ENCODE assay signal across 14 cellular contexts in genomic region chr1:111202366-111202706, GRCh38. TPM values are rescaled to one million over a fixed set of nuclear protein-coding genes. Genes with fewer than 3 reads are reported as not detected.
A peak's percentile ranks its signal among the peaks of the same experiment; 100 is the strongest.
DNase-seq lines count a peak whose midpoint lies in the region; ATAC-seq, FAIRE-seq and TF ChIP-seq lines count a peak whose summit lies in the region.
"Had no signal": no experiment of that assay in that cellular context is flagged by ENCODE, and none has a peak within 500 bp of the region (broad histone marks: within the 10 kb centered on the region; RNA-seq: fewer than 3 reads in every experiment).

No MANE protein-coding gene starts in this region.

- H3K9me3 ChIP-seq in CD4-positive, CD25-positive, alpha-beta regulatory T cell (ENCODE audit: control insufficient read depth in 2 of 2, low read length in 2 of 2), result no peaks in the 10 kb centered on the region
- H3K9me3 ChIP-seq: tibial nerve had no signal

- H3K36me3 Mint-ChIP-seq in CD4-positive, CD25-positive, alpha-beta regulatory T cell, result peaks cover 28% of the 10 kb centered on the region
- peaks cover 12% of the 10 kb centered on the region for H3K36me3 Mint-ChIP-seq in natural killer cell treated with Interleukin-12 subunit alpha and Interleukin-12 subunit beta and Interleukin-15 and Interleukin-18, amount 100 ng/mL, for 72 hours

- peaks cover 15 to 82% (median 54%) of the 10 kb centered on the region in 4 donors for H3K4me1 Mint-ChIP-seq in CD4-positive, CD25-positive, alpha-beta regulatory T cell
- H3K4me1 Mint-ChIP-seq in natural killer cell treated with Interleukin-12 subunit alpha and Interleukin-12 subunit beta and Interleukin-15 and Interleukin-18, amount 100 ng/mL, for 72 hours (ENCODE audit: low read depth in 2 of 2), result peaks cover 70 to 77% of the 10 kb centered on the region in 2 donors

- no peaks in the 10 kb centered on the region for H3K9me3 Mint-ChIP-seq in CD4-positive, CD25-positive, alpha-beta regulatory T cell
- H3K9me3 Mint-ChIP-seq in natural killer cell treated with Interleukin-12 subunit alpha and Interleukin-12 subunit beta and Interleukin-15 and Interleukin-18, amount 100 ng/mL, for 72 hours, result no peaks in the 10 kb centered on the region

- peaks cover 10% of the 10 kb centered on the region for H3K36me3 ChIP-seq in CD4-positive, CD25-positive, alpha-beta regulatory T cell (ENCODE audit: control insufficient read depth, insufficient read depth, low read length)
- peaks cover 16% of the 10 kb centered on the region for H3K36me3 ChIP-seq in bronchial epithelial cell (ENCODE audit: control insufficient read depth, insufficient read depth, low read length)
- H3K36me3 ChIP-seq: tibial nerve had no signal

- H3K4me1 ChIP-seq in CD4-positive, CD25-positive, alpha-beta regulatory T cell (ENCODE audit: control insufficient read depth, insufficient read depth, low read length, poor library complexity, severe bottlenecking), result peaks cover 84% of the 10 kb centered on the region

- H3K27ac ChIP-seq in CD4-positive, CD25-positive, alpha-beta regulatory T cell (ENCODE audit: insufficient read depth, low read length, poor library complexity, severe bottlenecking), result peak overlapping the region; percentile 90

- no peak for FAIRE-seq in bronchial epithelial cell (lab: Jason Lieb, UNC)

- peaks cover 9% of the 10 kb centered on the region for H3K27me3 Mint-ChIP-seq in CD4-positive, CD25-positive, alpha-beta regulatory T cell
- H3K27me3 Mint-ChIP-seq in natural killer cell treated with Interleukin-12 subunit alpha and Interleukin-12 subunit beta and Interleukin-15 and Interleukin-18, amount 100 ng/mL, for 72 hours, result no peaks in the 10 kb centered on the region

- peak overlapping the region; percentile 99 for H3K4me3 ChIP-seq in CD4-positive, CD25-positive, alpha-beta regulatory T cell (ENCODE audit: low read depth, low read length)
- H3K4me3 ChIP-seq in bronchial epithelial cell (ENCODE audit: low read depth, low read length), result no peak overlapping the region

- no peaks in the 10 kb centered on the region for H3K27me3 ChIP-seq in CD4-positive, CD25-positive, alpha-beta regulatory T cell (ENCODE audit: control insufficient read depth, insufficient read depth, low read length)
- no peaks in the 10 kb centered on the region for H3K27me3 ChIP-seq in bronchial epithelial cell (ENCODE audit: control insufficient read depth, insufficient read depth, low read length)

- peak overlapping the region; percentile 95 to 99 (median 96) for H3K27ac Mint-ChIP-seq in CD4-positive, CD25-positive, alpha-beta regulatory T cell
- peak overlapping the region; percentile 94 to 99 for H3K27ac Mint-ChIP-seq in natural killer cell treated with Interleukin-12 subunit alpha and Interleukin-12 subunit beta and Interleukin-15 and Interleukin-18, amount 100 ng/mL, for 72 hours

- no peak for DNase-seq in CD4-positive, CD25-positive, alpha-beta regulatory T cell
- peak; percentile 87 for DNase-seq in HT-29 (ENCODE audit: low spot score)
- DNase-seq in bronchial epithelial cell (ENCODE audit: low read depth), result peak; percentile 63
- DNase-seq in natural killer cell treated with Interleukin-12 subunit alpha and Interleukin-12 subunit beta and Interleukin-15 and Interleukin-18, amount 100 ng/mL, for 72 hours (ENCODE audit: low spot score), result no peak
- DNase-seq in inferior parietal cortex (ENCODE audit: extremely low spot score), result no peak
- no peak for DNase-seq in GM19240 (ENCODE audit: insufficient read length, low spot score)
- DNase-seq: activated CD4-positive, alpha-beta T cell treated with anti-CD3 and anti-CD28 coated beads for 4 hours; DMS153; foreskin melanocyte; HCEC 1CT had no signal

- TF ChIP-seq CTCF in bronchial epithelial cell (IDR thresholded peaks at IDR 0.05; ENCODE audit: insufficient read depth, low read length, severe bottlenecking), result no peak

- peak overlapping the region; percentile 95 to 98 (median 98) for H3K4me3 Mint-ChIP-seq in CD4-positive, CD25-positive, alpha-beta regulatory T cell
- peak overlapping the region; percentile 98 for H3K4me3 Mint-ChIP-seq in natural killer cell treated with Interleukin-12 subunit alpha and Interleukin-12 subunit beta and Interleukin-15 and Interleukin-18, amount 100 ng/mL, for 72 hours

- no peak for ATAC-seq in CD4-positive, CD25-positive, alpha-beta regulatory T cell (ENCODE audit: low read depth in 2 of 2)
- no peak for ATAC-seq in natural killer cell treated with Interleukin-12 subunit alpha and Interleukin-12 subunit beta and Interleukin-15 and Interleukin-18, amount 100 ng/mL, for 72 hours
- no peak for ATAC-seq in HG03565 (IDR thresholded peaks at IDR 0.05; ENCODE audit: unreplicated experiment)
- ATAC-seq in GM21825 (IDR thresholded peaks at IDR 0.05; ENCODE audit: unreplicated experiment), result no peak
- ATAC-seq: Panc1 had no signal

RNA-seq across cellular contexts. Expression of gene DENND2D, which starts 1.9 kb away (rescaled TPM):
- total RNA-seq in CD4-positive, CD25-positive, alpha-beta regulatory T cell, result 83.8 TPM
- polyA plus RNA-seq in CD4-positive, CD25-positive, alpha-beta regulatory T cell, result 100 to 1,000 TPM in 3 of 4 donors, 10 to 100 TPM in 1; 85.6 to 196 (median 119) TPM
- 81.0 and 82.1 TPM in 2 replicates for total RNA-seq in HT-29 (2014; rRNA removed; shearing (Covaris generic))
- 23.7 and 24.3 TPM in 2 replicates for total RNA-seq in bronchial epithelial cell
- total RNA-seq in natural killer cell treated with Interleukin-12 subunit alpha and Interleukin-12 subunit beta and Interleukin-15 and Interleukin-18, amount 100 ng/mL, for 72 hours, result 100 to 1,000 TPM; 103 to 118 TPM

RNA-seq across cellular contexts. Expression of gene CHI3L2, which starts 25.2 kb away (rescaled TPM):
- total RNA-seq in CD4-positive, CD25-positive, alpha-beta regulatory T cell, result 5.0 TPM
- 10 to 100 TPM in 2 of 4 donors, 1 to 10 TPM in 2; 7.6 to 15.8 (median 12.5) TPM for polyA plus RNA-seq in CD4-positive, CD25-positive, alpha-beta regulatory T cell
- 0.16 TPM in 1 of 2 replicates, not detected in the other for total RNA-seq in HT-29 (2014; rRNA removed; shearing (Covaris generic))
- 0.26 TPM in 1 of 2 replicates, not detected in the other for total RNA-seq in bronchial epithelial cell
- total RNA-seq in natural killer cell treated with Interleukin-12 subunit alpha and Interleukin-12 subunit beta and Interleukin-15 and Interleukin-18, amount 100 ng/mL, for 72 hours, result 10 to 100 TPM in 1 of 2 donors, 1 to 10 TPM in 1; 4.3 to 30.6 TPM

Comparison
In these comparisons a context has a peak if more than half of its experiments do, and no peak if none do; other contexts are left out.
1. DNase-seq: peak in HT-29 (single experiment) and bronchial epithelial cell (single experiment); none in CD4-positive, CD25-positive, alpha-beta regulatory T cell (0 of 3), natural killer cell treated with Interleukin-12 subunit alpha and Interleukin-12 subunit beta and Interleukin-15 and Interleukin-18, amount 100 ng/mL, for 72 hours (single experiment), inferior parietal cortex (single experiment) and GM19240 (single experiment).